ENCODE assay signal across 8 cellular contexts in genomic region chr9:130770679-130771442, GRCh38.
DNase-seq lines count a peak whose midpoint lies in the region; ATAC-seq, FAIRE-seq and TF ChIP-seq lines count a peak whose summit lies in the region.

No MANE protein-coding gene starts in this region.

- no peak for ATAC-seq in GM21723 (IDR thresholded peaks at IDR 0.05; ENCODE audit: unreplicated experiment)

- peaks cover 5% of the 10 kb centered on the region for H3K9me3 ChIP-seq in WERI-Rb-1 (ENCODE audit: severe bottlenecking)

- peak; percentile 37 for TF ChIP-seq CTCF in WERI-Rb-1 (IDR thresholded peaks at IDR 0.05; ENCODE audit: low read depth, low read length)

- H3K4me3 ChIP-seq in WERI-Rb-1 (ENCODE audit: low read depth, low read length), result no peak overlapping the region

- H3K27ac ChIP-seq in WERI-Rb-1, result no peak overlapping the region

- no peaks in the 10 kb centered on the region for H3K27me3 Mint-ChIP-seq in activated CD4-positive, alpha-beta memory T cell treated with anti-CD3 and anti-CD28 coated beads for 36 hours

- H3K27me3 ChIP-seq in WERI-Rb-1 (ENCODE audit: insufficient read depth, low read depth, severe bottlenecking), result no peaks in the 10 kb centered on the region

- H3K9me3 Mint-ChIP-seq in activated CD4-positive, alpha-beta memory T cell treated with anti-CD3 and anti-CD28 coated beads for 36 hours, result peaks cover 8% of the 10 kb centered on the region

- CTCF ChIA-PET in activated CD4-positive, alpha-beta memory T cell treated with anti-CD3 and anti-CD28 coated beads for 36 hours (lab: Charles Lee), result interaction anchor here (0.6 to 11.0 kb wide), 12 partner anchors 22 to 276 kb away, joined by 3 to 139 read pairs (median 4); no protein-coding TSS in a partner anchor

- H3K36me3 Mint-ChIP-seq in activated CD4-positive, alpha-beta memory T cell treated with anti-CD3 and anti-CD28 coated beads for 36 hours, result peaks cover 4% of the 10 kb centered on the region

- intact Hi-C loops in activated CD4-positive, alpha-beta memory T cell treated with anti-CD3 and anti-CD28 coated beads for 36 hours (cut with micrococcal nuclease), result loop anchor here (1.0 kb wide), 1 partner anchor 92 kb away; no protein-coding TSS in a partner anchor

- FAIRE-seq in GM12891 (lab: Jason Lieb, UNC), result peak; percentile 60

- H3K4me3 Mint-ChIP-seq in activated CD4-positive, alpha-beta memory T cell treated with anti-CD3 and anti-CD28 coated beads for 36 hours, result no peak overlapping the region

- peaks cover 19% of the 10 kb centered on the region for H3K4me1 Mint-ChIP-seq in activated CD4-positive, alpha-beta memory T cell treated with anti-CD3 and anti-CD28 coated beads for 36 hours (ENCODE audit: low read depth)

- no peak for TF ChIP-seq POLR2A in GM12891 (IDR thresholded peaks at IDR 0.05; ENCODE audit: low read depth, low read length)

- DNase-seq in AG20443 (ENCODE audit: low spot score), result peak; percentile 58
- no peak for DNase-seq in GM12891 (ENCODE audit: insufficient read length, low spot score)
- DNase-seq in NCI-H2171 treated with DMSO at 0.1 percent for 48 hours (lab: John Stamatoyannopoulos, UW), result peak; percentile 75
- DNase-seq in WERI-Rb-1, result peak; percentile 35
- DNase-seq in globus pallidus (ENCODE audit: low spot score), result peak; percentile 66
- peak; percentile 56 for DNase-seq in putamen (ENCODE audit: low spot score)
- DNase-seq in activated CD4-positive, alpha-beta memory T cell treated with anti-CD3 and anti-CD28 coated beads for 36 hours, result no peak

- H3K27ac Mint-ChIP-seq in activated CD4-positive, alpha-beta memory T cell treated with anti-CD3 and anti-CD28 coated beads for 36 hours, result no peak overlapping the region

- no peaks in the 10 kb centered on the region for H3K36me3 ChIP-seq in WERI-Rb-1

- POLR2A ChIA-PET in activated CD4-positive, alpha-beta memory T cell treated with anti-CD3 and anti-CD28 coated beads for 36 hours (lab: Charles Lee), result no interaction called here

TF ChIP-seq in GM12891, 5 proteins besides CTCF, POLR2A, EP300 and RAD21:
- TF ChIP-seq PAX5 (IDR thresholded peaks at IDR 0.05; ENCODE audit: insufficient read depth, low read length, severe bottlenecking), result no peak
TF ChIP-seq in GM12891: peak in this region for 0.

Comparison
In these comparisons a context has a peak if more than half of its experiments do, and no peak if none do; other contexts are left out.
1. DNase-seq: peak in AG20443 (single experiment), NCI-H2171 treated with DMSO at 0.1 percent for 48 hours (single experiment), WERI-Rb-1 (single experiment), globus pallidus (single experiment) and putamen (single experiment); none in GM12891 (single experiment) and activated CD4-positive, alpha-beta memory T cell treated with anti-CD3 and anti-CD28 coated beads for 36 hours (single experiment).